8 cellular contexts compared by ENCODE assay signal in genomic region chr14:75068294-75069020, GRCh38. TPM values are rescaled to one million over a fixed set of nuclear protein-coding genes. Genes with fewer than 3 reads are reported as not detected.
A peak's percentile ranks its signal among the peaks of the same experiment; 100 is the strongest.
DNase-seq lines count a peak whose midpoint lies in the region; FAIRE-seq and TF ChIP-seq lines count a peak whose summit lies in the region.

No MANE protein-coding gene starts in this region.

- no peaks in the 10 kb centered on the region for H3K27me3 ChIP-seq in ACC112 (ENCODE audit: insufficient read depth, low read length)
- H3K27me3 ChIP-seq in HUES48 (ENCODE audit: control insufficient read depth, insufficient read depth, low read length), result no peaks in the 10 kb centered on the region

- no peak for FAIRE-seq in D721Med (lab: Jason Lieb, UNC)

- peaks cover 18% of the 10 kb centered on the region for H3K4me1 Mint-ChIP-seq in type B pancreatic cell (ENCODE audit: unreplicated experiment)

- H3K4me1 ChIP-seq in ACC112 (ENCODE audit: control insufficient read depth, insufficient read depth, low read length, unreplicated experiment), result peaks cover 16% of the 10 kb centered on the region
- peaks cover 6% of the 10 kb centered on the region for H3K4me1 ChIP-seq in HUES48 (ENCODE audit: control insufficient read depth, insufficient read depth, low read length)
- H3K4me1 ChIP-seq in mesodermal cell (ENCODE audit: control insufficient read depth, insufficient read depth, low read length, poor library complexity, severe bottlenecking), result no peaks in the 10 kb centered on the region

- no peaks in the 10 kb centered on the region for H3K36me3 Mint-ChIP-seq in type B pancreatic cell

- TF ChIP-seq CTCF in D721Med (IDR thresholded peaks at IDR 0.05; ENCODE audit: insufficient read depth, missing control alignments), result no peak
- no peak for TF ChIP-seq CTCF in type B pancreatic cell (conservative IDR thresholded peaks at IDR 0.05)

- H3K9ac ChIP-seq in HUES48 (ENCODE audit: low read depth, low read length), result peak overlapping the region; percentile 92

- 9 to 14% methylated on average over 10 to 12 of the region's 13 CpGs for WGBS in mesodermal cell (ENCODE audit: insufficient coverage in 2 of 2), 2 experiments

- H3K36me3 ChIP-seq in ACC112 (ENCODE audit: insufficient read depth, low read length), result no peaks in the 10 kb centered on the region
- no peaks in the 10 kb centered on the region for H3K36me3 ChIP-seq in HUES48 (ENCODE audit: control insufficient read depth, insufficient read depth, low read length)
- H3K36me3 ChIP-seq in mesodermal cell (ENCODE audit: control insufficient read depth, insufficient read depth, low read length), result no peaks in the 10 kb centered on the region

- H3K9me3 ChIP-seq in HUES48 (ENCODE audit: control insufficient read depth, insufficient read depth, low read length) (no peaks in the 10 kb centered on the region), mesodermal cell (ENCODE audit: control insufficient read depth, low read length) (no peaks in the 10 kb centered on the region)

- H3K9me3 Mint-ChIP-seq in type B pancreatic cell, result no peaks in the 10 kb centered on the region

- no peak overlapping the region for H3K27ac Mint-ChIP-seq in type B pancreatic cell

- H3K4me3 ChIP-seq in ACC112 (ENCODE audit: low read depth, low read length), result peak overlapping the region; percentile 93
- H3K4me3 ChIP-seq in HUES48 (ENCODE audit: low read depth, low read length), result peak overlapping the region; percentile 84
- peak overlapping the region; percentile 55 for H3K4me3 ChIP-seq in mesodermal cell (ENCODE audit: extremely low read depth, insufficient read depth, low read length, poor library complexity, severe bottlenecking)

- DNase-seq in caudate nucleus (lab: John Stamatoyannopoulos, UW) (peak in 1 of 61 donors; percentile 34), SK-N-DZ (ENCODE audit: low spot score) (no peak), D721Med (ENCODE audit: insufficient read length, low spot score) (no peak), type B pancreatic cell (ENCODE audit: extremely low spot score, unreplicated experiment) (no peak), T-helper 1 cell (no peak)

- no peak overlapping the region for H3K4me3 Mint-ChIP-seq in type B pancreatic cell

- H3K79me2 ChIP-seq in ACC112 (ENCODE audit: control insufficient read depth, insufficient read depth, low read length, unreplicated experiment), result peaks cover 21% of the 10 kb centered on the region

- peak overlapping the region; percentile 83 for H2AFZ ChIP-seq in ACC112 (ENCODE audit: low read length, unreplicated experiment)

- H3K27ac ChIP-seq in ACC112 (ENCODE audit: low read depth, low read length), result peak overlapping the region; percentile 87
- H3K27ac ChIP-seq in HUES48 (ENCODE audit: low read depth, low read length), result peak overlapping the region; percentile 95
- H3K27ac ChIP-seq in caudate nucleus (ENCODE audit: low read depth, low read length), result peak overlapping the region; percentile 88
- peak overlapping the region; percentile 71 for H3K27ac ChIP-seq in mesodermal cell (ENCODE audit: low read depth, low read length, severe bottlenecking)

- H3K27me3 Mint-ChIP-seq in type B pancreatic cell, result no peaks in the 10 kb centered on the region

RNA-seq across cellular contexts. Expression of gene ZC2HC1C, which starts 1.0 kb away (rescaled TPM):
- polyA plus RNA-seq in mesodermal cell (2013, experiment 1 of 2), result 0.81 TPM
- polyA plus RNA-seq in mesodermal cell (2013, experiment 2 of 2), result 1.6 TPM
- 3.4 and 6.9 TPM in 2 replicates for polyA plus RNA-seq in SK-N-DZ (2014; cell fraction: cytosol; rRNA removed)
- 0.95 and 1.7 TPM in 2 replicates for polyA plus RNA-seq in SK-N-DZ (2014; cell fraction: nucleus; rRNA removed)
- total RNA-seq in type B pancreatic cell (ENCODE audit: low replicate concordance), result 3.7 and 4.7 TPM in 2 replicates

RNA-seq across cellular contexts. Expression of gene ACYP1, which starts 4.6 kb away (rescaled TPM):
- polyA plus RNA-seq in mesodermal cell (2013, experiment 1 of 2), result 24.3 TPM
- 29.2 TPM for polyA plus RNA-seq in mesodermal cell (2013, experiment 2 of 2)
- polyA plus RNA-seq in SK-N-DZ (2014; cell fraction: cytosol; rRNA removed), result 58.8 and 64.3 TPM in 2 replicates
- 64.1 and 95.6 TPM in 2 replicates for polyA plus RNA-seq in SK-N-DZ (2014; cell fraction: nucleus; rRNA removed)
- total RNA-seq in type B pancreatic cell (ENCODE audit: low replicate concordance), result 12.9 and 20.7 TPM in 2 replicates

RNA-seq across cellular contexts. Expression of gene MLH3, which starts 17.2 kb away (rescaled TPM):
- 11.2 TPM for polyA plus RNA-seq in mesodermal cell (2013, experiment 1 of 2)
- polyA plus RNA-seq in mesodermal cell (2013, experiment 2 of 2), result 12.3 TPM
- 2.4 and 4.0 TPM in 2 replicates for polyA plus RNA-seq in SK-N-DZ (2014; cell fraction: cytosol; rRNA removed)
- 4.8 TPM in 2 replicates for polyA plus RNA-seq in SK-N-DZ (2014; cell fraction: nucleus; rRNA removed)
- total RNA-seq in type B pancreatic cell (ENCODE audit: low replicate concordance), result 19.3 and 28.5 TPM in 2 replicates

RNA-seq across cellular contexts. Expression of gene NEK9, which starts 58.4 kb away (rescaled TPM):
- polyA plus RNA-seq in mesodermal cell (2013, experiment 1 of 2), result 55.4 TPM
- 54.6 TPM for polyA plus RNA-seq in mesodermal cell (2013, experiment 2 of 2)
- 10.1 and 13.7 TPM in 2 replicates for polyA plus RNA-seq in SK-N-DZ (2014; cell fraction: cytosol; rRNA removed)
- 22.3 and 58.1 TPM in 2 replicates for polyA plus RNA-seq in SK-N-DZ (2014; cell fraction: nucleus; rRNA removed)
- 81.3 and 117 TPM in 2 replicates for total RNA-seq in type B pancreatic cell (ENCODE audit: low replicate concordance)
